Comparison of ENCODE assay signal across 8 cellular contexts in the genomic region with DNA sequence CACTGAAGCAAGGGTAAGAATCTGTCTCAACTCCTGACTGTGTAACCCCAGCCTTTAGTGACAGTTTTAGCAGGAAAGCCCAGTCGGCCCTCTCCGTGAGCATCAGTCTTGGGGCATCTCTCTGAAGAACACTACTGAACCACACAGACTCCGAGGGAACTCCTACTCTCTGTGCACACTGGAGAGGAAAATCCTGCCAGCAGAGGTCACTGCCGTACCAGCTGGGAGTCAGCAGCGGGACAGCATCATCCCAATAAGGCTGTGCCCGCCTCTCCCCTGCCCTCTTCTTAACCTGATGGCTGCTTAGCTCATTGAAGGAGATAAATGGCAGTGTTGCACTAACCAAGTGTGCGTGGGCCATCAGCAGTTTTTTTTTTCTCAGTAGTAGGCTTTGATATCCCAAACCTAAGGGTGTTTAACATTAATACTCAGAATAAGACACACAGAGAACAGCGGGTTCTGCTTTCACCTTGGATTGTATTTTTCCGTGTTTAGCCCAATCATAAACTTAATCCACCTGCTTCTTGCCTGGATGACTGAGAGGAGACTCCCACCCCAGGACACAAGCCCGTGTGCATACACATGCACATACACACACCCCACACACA. TPM values are rescaled to one million over a fixed set of nuclear protein-coding genes. Genes with fewer than 3 reads are reported as not detected.
A peak's percentile ranks its signal among the peaks of the same experiment; 100 is the strongest.
DNase-seq lines count a peak whose midpoint lies in the region; ATAC-seq and TF ChIP-seq lines count a peak whose summit lies in the region.

No MANE protein-coding gene starts in this region.

- H3K9ac ChIP-seq in endodermal cell (ENCODE audit: extremely low read depth, low read length, poor library complexity, severe bottlenecking), result no peak overlapping the region

- H3K4me1 Mint-ChIP-seq in endodermal cell, result peaks cover 12% of the 10 kb centered on the region

- H3K27ac Mint-ChIP-seq in endodermal cell, result no peak overlapping the region

- no peak overlapping the region for H3K4me3 Mint-ChIP-seq in endodermal cell

- no peak overlapping the region for H3K4me3 ChIP-seq in endodermal cell (ENCODE audit: low read length)

- H3K36me3 ChIP-seq in endodermal cell (ENCODE audit: control insufficient read depth, insufficient read depth, low read length), result no peaks in the 10 kb centered on the region

- H3K27ac ChIP-seq in endodermal cell (ENCODE audit: low read depth, low read length), result no peak overlapping the region

- peaks cover 15% of the 10 kb centered on the region for H3K9me3 ChIP-seq in endodermal cell (ENCODE audit: control insufficient read depth, low read length)

- peak; percentile 92 for TF ChIP-seq CTCF in endodermal cell (conservative IDR thresholded peaks at IDR 0.05)

- peaks cover 10% of the 10 kb centered on the region for H3K4me1 ChIP-seq in endodermal cell (ENCODE audit: control insufficient read depth, insufficient read depth, low read length)

- DNase-seq in D341Med (ENCODE audit: low spot score) (peak; percentile 89), HuH-7 (ENCODE audit: low spot score) (peak; percentile 65), NOMO-1 treated with dmso at 0.1 percent for 144 hours (lab: John Stamatoyannopoulos, UW; ENCODE audit: unreplicated experiment) (peak; percentile 57), endodermal cell (peak; percentile 98), middle frontal gyrus (ENCODE audit: extremely low spot score, low spot score) (peak; percentile 90)
- DNase-seq in activated CD8-positive, alpha-beta memory T cell treated with anti-CD3 and anti-CD28 coated beads for 48 hours (ENCODE audit: low read depth in 2 of 3, low spot score in 2 of 3), result peak; percentile 57 to 78 (median 74)
- peak; percentile 66 to 76 for DNase-seq in stimulated activated CD8-positive, alpha-beta memory T cell treated with anti-CD3 and anti-CD28 coated beads, Interleukin-4, amount 100 ng/mL, for 4 hours (ENCODE audit: low read depth in 2 of 2, low spot score in 1 of 2)

- H3K36me3 Mint-ChIP-seq in endodermal cell (ENCODE audit: low read depth), result no peaks in the 10 kb centered on the region

- no peaks in the 10 kb centered on the region for H3K27me3 ChIP-seq in endodermal cell (ENCODE audit: control insufficient read depth, insufficient read depth, low read length, poor library complexity, severe bottlenecking)

- WGBS in endodermal cell (ENCODE audit: insufficient coverage in 1 of 2, insufficient read length in 1 of 2), 2 experiments, result 31 to 44% methylated on average over 5 to 10 of the region's 10 CpGs

- peak; percentile 90 for ATAC-seq in GM21515 (IDR thresholded peaks at IDR 0.05; ENCODE audit: unreplicated experiment)

- peaks cover 9% of the 10 kb centered on the region for H3K9me3 Mint-ChIP-seq in endodermal cell

- peaks cover 2% of the 10 kb centered on the region for H3K27me3 Mint-ChIP-seq in endodermal cell (ENCODE audit: insufficient read depth)

RNA-seq across cellular contexts. Expression of a gene that starts 26.6 kb away (rescaled TPM):
- 10 to 100 TPM; 20.5 to 25.0 TPM for total RNA-seq in endodermal cell
- 15.8 TPM for polyA plus RNA-seq in endodermal cell (2013, experiment 1 of 2)
- polyA plus RNA-seq in endodermal cell (2013, experiment 2 of 2), result 14.9 TPM
